ENCODE assay signal across 8 cellular contexts in genomic region chr1:10253755-10254154, GRCh38.
DNase-seq lines count a peak whose midpoint lies in the region; ATAC-seq and TF ChIP-seq lines count a peak whose summit lies in the region.

No MANE protein-coding gene starts in this region.

- ATAC-seq in GM18909 (IDR thresholded peaks at IDR 0.05; ENCODE audit: poor library complexity, unreplicated experiment) (no peak), HG02588 (IDR thresholded peaks at IDR 0.05; ENCODE audit: unreplicated experiment) (no peak), HG02759 (IDR thresholded peaks at IDR 0.05; ENCODE audit: unreplicated experiment) (no peak), GM18505 (IDR thresholded peaks at IDR 0.05; ENCODE audit: unreplicated experiment) (no peak)

- no peak for TF ChIP-seq POLR2A in GM18505 (IDR thresholded peaks at IDR 0.05; ENCODE audit: borderline replicate concordance, extremely low read depth, insufficient read depth, insufficient read length)

- DNase-seq in GM03348 (ENCODE audit: low spot score) (peak; percentile 80), RKO (ENCODE audit: low spot score) (peak; percentile 19), fibroblast of the conjunctiva (ENCODE audit: low read depth) (peak; percentile 68)

- peak overlapping the region; percentile 75 for H3K27ac ChIP-seq in rectal smooth muscle tissue (ENCODE audit: low read depth, low read length)

- no peaks in the 10 kb centered on the region for H3K36me3 ChIP-seq in rectal smooth muscle tissue (ENCODE audit: control insufficient read depth, insufficient read depth, low read length)

- H3K4me1 ChIP-seq in rectal smooth muscle tissue (ENCODE audit: control insufficient read depth, insufficient read depth, low read length), result peaks cover 12% of the 10 kb centered on the region

- no peak overlapping the region for H3K4me3 ChIP-seq in rectal smooth muscle tissue (ENCODE audit: low read length)

- no peak overlapping the region for H3K9ac ChIP-seq in rectal smooth muscle tissue (ENCODE audit: low read length)

- H3K27me3 ChIP-seq in rectal smooth muscle tissue (ENCODE audit: control insufficient read depth, insufficient read depth, low read length), result no peaks in the 10 kb centered on the region

Comparison
In these comparisons a context has a peak if more than half of its experiments do, and no peak if none do; other contexts are left out.
1. DNase-seq: peak in every context shown above with its lines; median percentile 80 in GM03348; 68 in fibroblast of the conjunctiva; 19 in RKO.